ENCODE assay signal across 10 cellular contexts in genomic region chr4:141643557-141643956, GRCh38. TPM values are rescaled to one million over a fixed set of nuclear protein-coding genes. Genes with fewer than 3 reads are reported as not detected.
DNase-seq lines count a peak whose midpoint lies in the region; ATAC-seq, FAIRE-seq and TF ChIP-seq lines count a peak whose summit lies in the region.
"Had no signal": no experiment of that assay in that cellular context is flagged by ENCODE, and none has a peak within 500 bp of the region (broad histone marks: within the 10 kb centered on the region; RNA-seq: fewer than 3 reads in every experiment).

No MANE protein-coding gene starts in this region.

- POLR2A ChIA-PET in WTC11 (lab: Charles Lee), result no interaction called here

- H3K9me3 Mint-ChIP-seq in activated T-cell treated with anti-CD3 and anti-CD28 coated beads, Interleukin-2, amount 50 U/mL, for 72 hours, result no peaks in the 10 kb centered on the region
- no peaks in the 10 kb centered on the region for H3K9me3 Mint-ChIP-seq in WTC11
- H3K9me3 Mint-ChIP-seq: naive B cell had no signal

- H3K36me3 Mint-ChIP-seq in activated T-cell treated with anti-CD3 and anti-CD28 coated beads, Interleukin-2, amount 50 U/mL, for 72 hours (ENCODE audit: insufficient read depth in 2 of 2), result no peaks in the 10 kb centered on the region
- no peaks in the 10 kb centered on the region for H3K36me3 Mint-ChIP-seq in WTC11
- H3K36me3 Mint-ChIP-seq: naive B cell had no signal

- H3K27me3 Mint-ChIP-seq in activated T-cell treated with anti-CD3 and anti-CD28 coated beads, Interleukin-2, amount 50 U/mL, for 72 hours (ENCODE audit: low read depth), result peaks cover 5% of the 10 kb centered on the region
- H3K27me3 Mint-ChIP-seq in WTC11 (ENCODE audit: low read depth), result no peaks in the 10 kb centered on the region
- H3K27me3 Mint-ChIP-seq: naive B cell had no signal

- CTCF ChIA-PET in WTC11 (lab: Charles Lee), result no interaction called here

- H3K4me3 Mint-ChIP-seq in activated T-cell treated with anti-CD3 and anti-CD28 coated beads, Interleukin-2, amount 50 U/mL, for 72 hours, result no peak overlapping the region
- no peak overlapping the region for H3K4me3 Mint-ChIP-seq in WTC11
- H3K4me3 Mint-ChIP-seq: naive B cell had no signal

- H3K4me3 ChIP-seq in brain microvascular endothelial cell (ENCODE audit: low read depth, low read length), result no peak overlapping the region

- TF ChIP-seq CTCF in brain microvascular endothelial cell (IDR thresholded peaks at IDR 0.05; ENCODE audit: low read depth, low read length, missing control alignments), result no peak
- TF ChIP-seq CTCF in WTC11 (IDR thresholded peaks at IDR 0.05), result no peak

- in situ Hi-C loops in brain microvascular endothelial cell (cut with HindIII; ENCODE audit: low pct_ligation_motif_present, low sequenced_read_pairs), result no loop called here
- in situ Hi-C loops in KBM-7 (cut with MboI; ENCODE audit: low pct_unique_long_range_greater_than_20kb, low sequenced_read_pairs), result no loop called here

- H3K36me3 ChIP-seq in brain microvascular endothelial cell (replicated peaks), result no peaks in the 10 kb centered on the region

- H3K27ac Mint-ChIP-seq in activated T-cell treated with anti-CD3 and anti-CD28 coated beads, Interleukin-2, amount 50 U/mL, for 72 hours, result no peak overlapping the region
- no peak overlapping the region for H3K27ac Mint-ChIP-seq in WTC11

- no peaks in the 10 kb centered on the region for H3K27me3 ChIP-seq in brain microvascular endothelial cell (replicated peaks)

- H3K4me1 Mint-ChIP-seq in activated T-cell treated with anti-CD3 and anti-CD28 coated beads, Interleukin-2, amount 50 U/mL, for 72 hours (ENCODE audit: low read depth), result peaks cover 5% of the 10 kb centered on the region
- peaks cover 17% of the 10 kb centered on the region for H3K4me1 Mint-ChIP-seq in WTC11

- no peak for DNase-seq in activated T-cell treated with anti-CD3 and anti-CD28 coated beads, Interleukin-2, amount 50 U/mL, for 72 hours
- no peak for DNase-seq in activated T-cell treated with anti-CD3 and anti-CD28 coated beads for 4 hours
- peak; percentile 69 for DNase-seq in brain microvascular endothelial cell
- DNase-seq in urothelium cell line (ENCODE audit: low spot score), result peak; percentile 29
- DNase-seq in KBM-7, result no peak
- no peak for DNase-seq in T-helper 9 cell
- no peak for DNase-seq in WTC11 (ENCODE audit: low spot score)
- DNase-seq: naive B cell, NCI-H1048 had no signal

- peak; percentile 67 to 82 for ATAC-seq in activated T-cell treated with anti-CD3 and anti-CD28 coated beads, Interleukin-2, amount 50 U/mL, for 72 hours (replicated peaks in 1 of 2)
- peak; percentile 43 for ATAC-seq in HG03103 (IDR thresholded peaks at IDR 0.05; ENCODE audit: low read depth, unreplicated experiment)
- no peak for ATAC-seq in WTC11

- peak overlapping the region; percentile 81 for H3K27ac ChIP-seq in brain microvascular endothelial cell

- no peak for FAIRE-seq in urothelium cell line (lab: Jason Lieb, UNC)

TF ChIP-seq in WTC11, 78 proteins besides CTCF, POLR2A, EP300 and RAD21 (continues in another document):
- TF ChIP-seq, protein P1, sequence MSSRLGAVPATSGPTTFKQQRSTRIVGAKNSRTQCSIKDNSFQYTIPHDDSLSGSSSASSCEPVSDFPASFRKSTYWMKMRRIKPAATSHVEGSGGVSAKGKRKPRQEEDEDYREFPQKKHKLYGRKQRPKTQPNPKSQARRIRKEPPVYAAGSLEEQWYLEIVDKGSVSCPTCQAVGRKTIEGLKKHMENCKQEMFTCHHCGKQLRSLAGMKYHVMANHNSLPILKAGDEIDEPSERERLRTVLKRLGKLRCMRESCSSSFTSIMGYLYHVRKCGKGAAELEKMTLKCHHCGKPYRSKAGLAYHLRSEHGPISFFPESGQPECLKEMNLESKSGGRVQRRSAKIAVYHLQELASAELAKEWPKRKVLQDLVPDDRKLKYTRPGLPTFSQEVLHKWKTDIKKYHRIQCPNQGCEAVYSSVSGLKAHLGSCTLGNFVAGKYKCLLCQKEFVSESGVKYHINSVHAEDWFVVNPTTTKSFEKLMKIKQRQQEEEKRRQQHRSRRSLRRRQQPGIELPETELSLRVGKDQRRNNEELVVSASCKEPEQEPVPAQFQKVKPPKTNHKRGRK (CRISPR knock-in tag; IDR thresholded peaks at IDR 0.05; ENCODE audit: borderline replicate concordance), result no peak
- TF ChIP-seq ATF2 (CRISPR knock-in tag; IDR thresholded peaks at IDR 0.05; ENCODE audit: borderline replicate concordance, low read depth) (no peak), NR1H2 (CRISPR knock-in tag; IDR thresholded peaks at IDR 0.05) (no peak), PRDM15 (CRISPR knock-in tag; IDR thresholded peaks at IDR 0.05) (no peak), CBFB (CRISPR knock-in tag; IDR thresholded peaks at IDR 0.05; ENCODE audit: low read depth) (no peak), ZNF219 (CRISPR knock-in tag; IDR thresholded peaks at IDR 0.05; ENCODE audit: borderline replicate concordance) (no peak)
- TF ChIP-seq, protein P2, sequence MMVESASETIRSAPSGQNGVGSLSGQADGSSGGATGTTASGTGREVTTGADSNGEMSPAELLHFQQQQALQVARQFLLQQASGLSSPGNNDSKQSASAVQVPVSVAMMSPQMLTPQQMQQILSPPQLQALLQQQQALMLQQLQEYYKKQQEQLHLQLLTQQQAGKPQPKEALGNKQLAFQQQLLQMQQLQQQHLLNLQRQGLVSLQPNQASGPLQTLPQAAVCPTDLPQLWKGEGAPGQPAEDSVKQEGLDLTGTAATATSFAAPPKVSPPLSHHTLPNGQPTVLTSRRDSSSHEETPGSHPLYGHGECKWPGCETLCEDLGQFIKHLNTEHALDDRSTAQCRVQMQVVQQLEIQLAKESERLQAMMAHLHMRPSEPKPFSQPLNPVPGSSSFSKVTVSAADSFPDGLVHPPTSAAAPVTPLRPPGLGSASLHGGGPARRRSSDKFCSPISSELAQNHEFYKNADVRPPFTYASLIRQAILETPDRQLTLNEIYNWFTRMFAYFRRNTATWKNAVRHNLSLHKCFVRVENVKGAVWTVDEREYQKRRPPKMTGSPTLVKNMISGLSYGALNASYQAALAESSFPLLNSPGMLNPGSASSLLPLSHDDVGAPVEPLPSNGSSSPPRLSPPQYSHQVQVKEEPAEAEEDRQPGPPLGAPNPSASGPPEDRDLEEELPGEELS (CRISPR knock-in tag; IDR thresholded peaks at IDR 0.05), result no peak
- TF ChIP-seq, protein P3, sequence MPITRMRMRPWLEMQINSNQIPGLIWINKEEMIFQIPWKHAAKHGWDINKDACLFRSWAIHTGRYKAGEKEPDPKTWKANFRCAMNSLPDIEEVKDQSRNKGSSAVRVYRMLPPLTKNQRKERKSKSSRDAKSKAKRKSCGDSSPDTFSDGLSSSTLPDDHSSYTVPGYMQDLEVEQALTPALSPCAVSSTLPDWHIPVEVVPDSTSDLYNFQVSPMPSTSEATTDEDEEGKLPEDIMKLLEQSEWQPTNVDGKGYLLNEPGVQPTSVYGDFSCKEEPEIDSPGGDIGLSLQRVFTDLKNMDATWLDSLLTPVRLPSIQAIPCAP (CRISPR knock-in tag; IDR thresholded peaks at IDR 0.05), result no peak
- TF ChIP-seq, protein P4, sequence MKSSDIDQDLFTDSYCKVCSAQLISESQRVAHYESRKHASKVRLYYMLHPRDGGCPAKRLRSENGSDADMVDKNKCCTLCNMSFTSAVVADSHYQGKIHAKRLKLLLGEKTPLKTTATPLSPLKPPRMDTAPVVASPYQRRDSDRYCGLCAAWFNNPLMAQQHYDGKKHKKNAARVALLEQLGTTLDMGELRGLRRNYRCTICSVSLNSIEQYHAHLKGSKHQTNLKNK (CRISPR knock-in tag; IDR thresholded peaks at IDR 0.05), result no peak

RNA-seq across cellular contexts. Expression of gene IL15, which starts 7.2 kb away (rescaled TPM):
- total RNA-seq in activated T-cell treated with anti-CD3 and anti-CD28 coated beads, Interleukin-2, amount 50 U/mL, for 72 hours, result 1 to 10 TPM; 2.1 TPM
- 1.3 to 2.6 TPM (median 2.0 TPM) in 3 replicates for total RNA-seq in WTC11 (2021)

Comparison
In these comparisons a context has a peak if more than half of its experiments do, and no peak if none do; other contexts are left out.
1. DNase-seq: peak in brain microvascular endothelial cell (single experiment) and urothelium cell line (single experiment); none in activated T-cell treated with anti-CD3 and anti-CD28 coated beads, Interleukin-2, amount 50 U/mL, for 72 hours (0 of 2), activated T-cell treated with anti-CD3 and anti-CD28 coated beads for 4 hours (single experiment), KBM-7 (single experiment), T-helper 9 cell (single experiment) and WTC11 (single experiment).